15 cellular contexts compared by ENCODE assay signal in the genomic region with DNA sequence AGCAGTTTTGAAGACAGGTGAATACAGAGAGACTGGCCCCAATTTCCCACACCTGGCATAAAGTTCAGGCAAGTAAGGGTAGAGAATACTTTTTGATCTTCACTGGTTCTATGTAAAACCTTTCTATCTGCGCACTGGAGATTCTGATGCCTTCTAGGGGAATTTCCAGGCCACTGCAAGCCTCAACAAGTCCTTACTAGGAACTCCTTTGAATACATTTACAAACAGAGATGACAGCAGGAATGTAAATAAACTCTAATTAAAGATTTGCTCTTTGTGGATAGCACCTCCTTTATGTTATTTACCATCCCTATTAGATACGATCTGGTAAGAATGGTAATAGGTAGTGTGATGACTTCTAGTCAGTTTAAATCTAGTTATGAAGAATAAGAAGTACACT.
A peak's percentile ranks its signal among the peaks of the same experiment; 100 is the strongest.
DNase-seq lines count a peak whose midpoint lies in the region; ATAC-seq, FAIRE-seq and TF ChIP-seq lines count a peak whose summit lies in the region.
"Had no signal": no experiment of that assay in that cellular context is flagged by ENCODE, and none has a peak within 500 bp of the region (broad histone marks: within the 10 kb centered on the region; RNA-seq: fewer than 3 reads in every experiment).

No MANE protein-coding gene starts in this region.

- no peak overlapping the region for H4K91ac ChIP-seq in IMR-90 (ENCODE audit: insufficient read depth, low read depth, low read length)
- no peak overlapping the region for H4K91ac ChIP-seq in mesenchymal stem cell (ENCODE audit: low read length)

- H3K79me1 ChIP-seq in IMR-90 (ENCODE audit: low read depth in 1 of 2, low read length in 2 of 2) = peaks cover 0 to 13% of the 10 kb centered on the region in 2 experiments; a peak in 2 of 4 replicates
- peaks cover 6% of the 10 kb centered on the region for H3K79me1 ChIP-seq in mesenchymal stem cell (replicated peaks; ENCODE audit: low read length, poor library complexity, severe bottlenecking)

- no peak overlapping the region for H3K4me3 ChIP-seq in IMR-90 (ENCODE audit: insufficient read depth, low read depth, low read length)
- H3K4me3 ChIP-seq in astrocyte of the spinal cord (ENCODE audit: low read depth, low read length) = no peak overlapping the region
- no peak overlapping the region for H3K4me3 ChIP-seq in mesenchymal stem cell (ENCODE audit: insufficient read depth in 1 of 2, low read depth in 1 of 2, low read length in 2 of 2)
- H3K4me3 ChIP-seq: thyroid gland had no signal

- TF ChIP-seq RAD21 in IMR-90 (IDR thresholded peaks at IDR 0.05; ENCODE audit: low read length) = no peak

- H3K4me1 Mint-ChIP-seq in natural killer cell treated with Interleukin-12 subunit alpha and Interleukin-12 subunit beta and Interleukin-15 and Interleukin-18, amount 100 ng/mL, for 72 hours (ENCODE audit: low read depth in 2 of 2) = no peaks in the 10 kb centered on the region

- peak; percentile 33 for DNase-seq in IMR-90
- no peak for DNase-seq in astrocyte of the spinal cord (ENCODE audit: low read depth, low spot score)
- DNase-seq in mesenchymal stem cell = peak; percentile 32
- DNase-seq in activated T-cell treated with anti-CD3 and anti-CD28 coated beads, Interleukin-2, amount 50 U/mL, for 48 hours = no peak
- DNase-seq in NCI-H748 (lab: John Stamatoyannopoulos, UW; ENCODE audit: unreplicated experiment) = no peak
- no peak for DNase-seq in natural killer cell treated with Interleukin-12 subunit alpha and Interleukin-12 subunit beta and Interleukin-15 and Interleukin-18, amount 100 ng/mL, for 72 hours (ENCODE audit: low spot score)
- no peak for DNase-seq in NCI-H1105 treated with DMSO at 0.1 percent for 48 hours (lab: John Stamatoyannopoulos, UW)
- DNase-seq: naive B cell, NCI-H524, thyroid gland had no signal

- in situ Hi-C loops in IMR-90 (cut with MboI; ENCODE audit: low sequenced_read_pairs) (no loop called here), astrocyte of the spinal cord (cut with HindIII; ENCODE audit: low sequenced_read_pairs) (no loop called here)

- no peak overlapping the region for H3K4me3 Mint-ChIP-seq in natural killer cell treated with Interleukin-12 subunit alpha and Interleukin-12 subunit beta and Interleukin-15 and Interleukin-18, amount 100 ng/mL, for 72 hours
- H3K4me3 Mint-ChIP-seq: naive B cell had no signal

- no peaks in the 10 kb centered on the region for H3K9me3 ChIP-seq in IMR-90 (ENCODE audit: control insufficient read depth, insufficient read depth, low read length)
- H3K9me3 ChIP-seq in mesenchymal stem cell (ENCODE audit: control insufficient read depth, low read length) = peaks cover 4% of the 10 kb centered on the region
- H3K9me3 ChIP-seq: thyroid gland had no signal

- H3K4ac ChIP-seq in IMR-90 (ENCODE audit: low read depth, low read length) (peak overlapping the region; percentile 55; the same call in 1 of the 2 replicates), mesenchymal stem cell (ENCODE audit: low read depth in 1 of 2, low read length in 2 of 2) (no peak overlapping the region)

- no peak overlapping the region for H3K56ac ChIP-seq in IMR-90 (ENCODE audit: extremely low read depth, insufficient read depth, low read length)

- H3K27ac ChIP-seq in IMR-90 (ENCODE audit: insufficient read depth, low read length) (no peak overlapping the region), mesenchymal stem cell (ENCODE audit: low read length, poor library complexity, severe bottlenecking) (no peak overlapping the region)
- H3K27ac ChIP-seq: KMS-11, thyroid gland had no signal

- H2BK120ac ChIP-seq in IMR-90 (ENCODE audit: low read depth, low read length) = peak overlapping the region; percentile 33; the same call in 1 of the 2 replicates
- H2BK120ac ChIP-seq in mesenchymal stem cell (ENCODE audit: low read depth, low read length) = no peak overlapping the region

- no peak overlapping the region for H2AFZ ChIP-seq in IMR-90 (replicated peaks; ENCODE audit: low read length, poor library complexity)
- H2AFZ ChIP-seq in mesenchymal stem cell (ENCODE audit: low read depth, low read length) = no peak overlapping the region

- POLR2A ChIA-PET in IMR-90 (lab: Charles Lee; ENCODE audit: unreplicated experiment) = no interaction called here

- H3K18ac ChIP-seq in IMR-90 (ENCODE audit: low read depth, low read length) (peak overlapping the region; percentile 71; the same call in 1 of the 2 replicates), mesenchymal stem cell (ENCODE audit: low read depth in 1 of 2, low read length in 2 of 2) (peak overlapping the region in 1 of 2 experiments; percentile 2)

- H3K27me3 Mint-ChIP-seq in natural killer cell treated with Interleukin-12 subunit alpha and Interleukin-12 subunit beta and Interleukin-15 and Interleukin-18, amount 100 ng/mL, for 72 hours = peaks cover 7 to 27% of the 10 kb centered on the region in 2 donors

- peak overlapping the region in 1 of 2 experiments; percentile 10; a peak in 2 of 4 replicates for H4K8ac ChIP-seq in IMR-90 (ENCODE audit: low read depth in 2 of 2, low read length in 2 of 2)
- H4K8ac ChIP-seq in mesenchymal stem cell (ENCODE audit: low read length) = no peak overlapping the region

- TF ChIP-seq CTCF in IMR-90 (conservative IDR thresholded peaks at IDR 0.05; ENCODE audit: low read depth, low read length) (0 out of 2 replicates have a peak, but pooled peaks have one; percentile 25), astrocyte of the spinal cord (IDR thresholded peaks at IDR 0.05; ENCODE audit: low read depth, low read length) (peak; percentile 20)

- H2BK5ac ChIP-seq in IMR-90 (ENCODE audit: low read depth, low read length, poor library complexity, severe bottlenecking) (no peak overlapping the region), mesenchymal stem cell (ENCODE audit: low read depth, low read length, poor library complexity, severe bottlenecking) (no peak overlapping the region)

- H3K14ac ChIP-seq in IMR-90 (replicated peaks; ENCODE audit: low read depth, low read length) (peak overlapping the region; percentile 47; the same call in 1 of the 2 replicates), mesenchymal stem cell (ENCODE audit: low read length in 2 of 2) (no peak overlapping the region)

- CTCF ChIA-PET in IMR-90 (lab: Yijun Ruan, JAX) = interaction anchor here (1.4 kb wide), 1 partner anchor 8 kb away, joined by 3 read pairs; no protein-coding TSS in a partner anchor

- no peaks in the 10 kb centered on the region for H3K9me3 Mint-ChIP-seq in natural killer cell treated with Interleukin-12 subunit alpha and Interleukin-12 subunit beta and Interleukin-15 and Interleukin-18, amount 100 ng/mL, for 72 hours

- no peak overlapping the region for H2AK9ac ChIP-seq in IMR-90 (replicated peaks; ENCODE audit: low read depth, low read length, poor library complexity)

- H3K36me3 ChIP-seq in IMR-90 (ENCODE audit: control insufficient read depth, insufficient read depth, low read length) (peaks cover 7% of the 10 kb centered on the region), mesenchymal stem cell (ENCODE audit: control insufficient read depth in 1 of 2, insufficient read depth in 2 of 2, low read depth in 1 of 2, low read length in 2 of 2) (peaks cover 0 to 4% of the 10 kb centered on the region in 2 experiments)
- H3K36me3 ChIP-seq: thyroid gland had no signal

- no peak overlapping the region for H3K9ac ChIP-seq in IMR-90 (ENCODE audit: low read depth, low read length)
- no peak overlapping the region for H3K9ac ChIP-seq in mesenchymal stem cell (ENCODE audit: low read length)
- H3K9ac ChIP-seq: KMS-11 had no signal

- peak; percentile 62 for ATAC-seq in IMR-90 (ENCODE audit: low read depth)
- ATAC-seq in natural killer cell treated with Interleukin-12 subunit alpha and Interleukin-12 subunit beta and Interleukin-15 and Interleukin-18, amount 100 ng/mL, for 72 hours = no peak
- ATAC-seq: SK-N-SH treated with all-trans-retinoic acid at 6 μM for 48 hours had no signal

- 0 out of 2 replicates have a peak, but pooled peaks cover 2% of the 10 kb centered on the region for H3K9me1 ChIP-seq in IMR-90 (ENCODE audit: insufficient read depth, low read length)

- BruUV-seq in IMR-90 (replicated peaks; lab: Mats Ljungman, UMichigan) = no TSS peak

- peaks cover 2% of the 10 kb centered on the region for H3K36me3 Mint-ChIP-seq in natural killer cell treated with Interleukin-12 subunit alpha and Interleukin-12 subunit beta and Interleukin-15 and Interleukin-18, amount 100 ng/mL, for 72 hours

- TF ChIP-seq POLR2A in IMR-90 (IDR thresholded peaks at IDR 0.05; ENCODE audit: low read depth, low read length) = no peak

- no peaks in the 10 kb centered on the region for H3K4me1 ChIP-seq in IMR-90 (ENCODE audit: control insufficient read depth, insufficient read depth, low read length)
- H3K4me1 ChIP-seq in mesenchymal stem cell (ENCODE audit: control insufficient read depth, insufficient read depth, low read depth, low read length) = peaks cover 10% of the 10 kb centered on the region
- H3K4me1 ChIP-seq: thyroid gland had no signal

- intact Hi-C loops in IMR-90 (cut with micrococcal nuclease) = no loop called here

- H2AK5ac ChIP-seq in IMR-90 (ENCODE audit: low read depth, low read length) (no peak overlapping the region), mesenchymal stem cell (ENCODE audit: low read length, severe bottlenecking) (peak overlapping the region; percentile 89)

- no peak overlapping the region for H3K27ac Mint-ChIP-seq in natural killer cell treated with Interleukin-12 subunit alpha and Interleukin-12 subunit beta and Interleukin-15 and Interleukin-18, amount 100 ng/mL, for 72 hours
- H3K27ac Mint-ChIP-seq: activated T-helper 2 cell treated with anti-CD3 and anti-CD28 coated beads, Interferon-gamma antibody, Interleukin-2, Interleukin-4, amounts not matched to agents 10 μg/mL and 5 μg/mL and 100 μg/mL, durations not matched to agents 14 hours and 24 hours and 36 hours; naive B cell had no signal

- peak overlapping the region; percentile 42; the same call in 2 of the 3 replicates for H2BK15ac ChIP-seq in IMR-90 (ENCODE audit: low read depth, low read length)
- no peak overlapping the region for H2BK15ac ChIP-seq in mesenchymal stem cell (ENCODE audit: low read depth, poor library complexity, severe bottlenecking)

- dilution Hi-C loops in IMR-90 (cut with HindIII; ENCODE audit: low sequenced_read_pairs, unreplicated experiment) = no loop called here

- H2BK20ac ChIP-seq in IMR-90 (ENCODE audit: low read depth, low read length) = peak overlapping the region; percentile 35

- H4K5ac ChIP-seq in IMR-90 (ENCODE audit: low read depth, low read length) = peak overlapping the region; percentile 78; the same call in 1 of the 2 replicates

- FAIRE-seq in G401.6 (lab: Jason Lieb, UNC) = peak; percentile 82
- FAIRE-seq: D721Med had no signal

- no peaks in the 10 kb centered on the region for H4K20me1 ChIP-seq in IMR-90 (ENCODE audit: insufficient read depth, low read length)

- H3K4me2 ChIP-seq in IMR-90 (ENCODE audit: low read depth, low read length) (no peak overlapping the region; the same call in 1 of the 2 replicates), mesenchymal stem cell (ENCODE audit: low read length, poor library complexity, severe bottlenecking) (no peak overlapping the region)
- H3K4me2 ChIP-seq: KMS-11 had no signal

- H2BK12ac ChIP-seq in mesenchymal stem cell (ENCODE audit: low read length in 2 of 2) = no peak overlapping the region

- no peak overlapping the region for H3K23ac ChIP-seq in IMR-90 (ENCODE audit: low read depth, low read length)
- H3K23ac ChIP-seq in mesenchymal stem cell (ENCODE audit: low read length in 2 of 2) = no peak overlapping the region

- no CpG with 5 or more reads among the region's 2 CpGs for WGBS in IMR-90 (ENCODE audit: extremely low coverage in 2 of 2, insufficient read length in 1 of 2), 2 experiments
- no CpG with 5 or more reads among the region's 2 CpGs for WGBS in mesenchymal stem cell

- H3K27me3 ChIP-seq in IMR-90 (ENCODE audit: control insufficient read depth, insufficient read depth, low read length) = no peaks in the 10 kb centered on the region
- no peaks in the 10 kb centered on the region for H3K27me3 ChIP-seq in mesenchymal stem cell (ENCODE audit: control insufficient read depth in 1 of 2, insufficient read depth in 1 of 2, low read length in 2 of 2)
- H3K27me3 ChIP-seq: thyroid gland had no signal

Comparison
In these comparisons a context has a peak if more than half of its experiments do, and no peak if none do; other contexts are left out.
1. DNase-seq: peak in IMR-90 (single experiment) and mesenchymal stem cell (single experiment); none in astrocyte of the spinal cord (single experiment), activated T-cell treated with anti-CD3 and anti-CD28 coated beads, Interleukin-2, amount 50 U/mL, for 48 hours (0 of 2), NCI-H748 (single experiment), natural killer cell treated with Interleukin-12 subunit alpha and Interleukin-12 subunit beta and Interleukin-15 and Interleukin-18, amount 100 ng/mL, for 72 hours (single experiment) and NCI-H1105 treated with DMSO at 0.1 percent for 48 hours (single experiment).